ENCODE assay signal across 19 cellular contexts in genomic region chr6:106847116-106847515, GRCh38.
DNase-seq lines count a peak whose midpoint lies in the region; ATAC-seq, FAIRE-seq and TF ChIP-seq lines count a peak whose summit lies in the region.
"Had no signal": no experiment of that assay in that cellular context is flagged by ENCODE, and none has a peak within 500 bp of the region (broad histone marks: within the 10 kb centered on the region; RNA-seq: fewer than 3 reads in every experiment).

No MANE protein-coding gene starts in this region.

- no peaks in the 10 kb centered on the region for H4K20me1 ChIP-seq in Karpas-422 (ENCODE audit: insufficient read depth, low read depth, low read length)
- no peaks in the 10 kb centered on the region for H4K20me1 ChIP-seq in K562 (replicated peaks; ENCODE audit: control insufficient read depth, insufficient read depth, low read length)
- H4K20me1 ChIP-seq in SK-N-SH (ENCODE audit: insufficient read depth) = no peaks in the 10 kb centered on the region

- H3K36me3 ChIP-seq in Karpas-422 (ENCODE audit: insufficient read depth, low read length) (no peaks in the 10 kb centered on the region), K562 (ENCODE audit: control insufficient read depth, insufficient read depth, low read length) (no peaks in the 10 kb centered on the region), SK-N-SH (replicated peaks in 1 of 2; ENCODE audit: control insufficient read depth in 1 of 2, insufficient read depth in 2 of 2, low read length in 1 of 2) (no peaks in the 10 kb centered on the region), uterus (no peaks in the 10 kb centered on the region)

- in situ Hi-C loops in K562 (cut with MboI) = no loop called here

- H3K27ac ChIP-seq in Karpas-422 (ENCODE audit: low read length) (no peak overlapping the region), K562 (ENCODE audit: extremely low read depth, low read depth, low read length) (peak overlapping the region; percentile 61), SK-N-SH (ENCODE audit: low read depth in 2 of 2, low read length in 1 of 2) (no peak overlapping the region), uterus (no peak overlapping the region)

- H3K27ac Mint-ChIP-seq in endothelial cell (ENCODE audit: unreplicated experiment) = no peak overlapping the region
- H3K27ac Mint-ChIP-seq: activated CD4-positive, alpha-beta T cell treated with anti-CD3 and anti-CD28 coated beads, Interleukin-2, amount 10 ng/mL, durations not matched to agents 7 days and 5 days; activated naive CD8-positive, alpha-beta T cell treated with anti-CD3 and anti-CD28 coated beads, Interleukin-2, amount 10 ng/mL, durations not matched to agents 7 days and 5 days; type B pancreatic cell had no signal

- H3K4me3 ChIP-seq in GM12864 (ENCODE audit: low read depth, low read length) (no peak overlapping the region), Karpas-422 (ENCODE audit: low read length) (no peak overlapping the region; the same call in 1 of the 2 replicates), K562 (no peak overlapping the region), SK-N-SH (ENCODE audit: low read depth in 2 of 2, low read length in 1 of 2) (no peak overlapping the region), uterus (no peak overlapping the region)

- H3K4me1 ChIP-seq in Karpas-422 (ENCODE audit: low read length) (peaks cover 25% of the 10 kb centered on the region), K562 (replicated peaks in 1 of 2; ENCODE audit: control insufficient read depth in 2 of 2, insufficient read depth in 2 of 2, low read length in 2 of 2) (peaks cover 4 to 43% of the 10 kb centered on the region in 2 experiments), SK-N-SH (ENCODE audit: control insufficient read depth in 1 of 2, insufficient read depth in 2 of 2, low read depth in 1 of 2, low read length in 1 of 2) (no peaks in the 10 kb centered on the region), uterus (no peaks in the 10 kb centered on the region)

- ATAC-seq in GM21526 (IDR thresholded peaks at IDR 0.05; ENCODE audit: low FRiP score, unreplicated experiment) (peak; percentile 49), K562 (peak; percentile 72)
- ATAC-seq: left cardiac atrium had no signal

- H3K79me2 ChIP-seq in Karpas-422 (ENCODE audit: low read length) (no peaks in the 10 kb centered on the region), K562 (ENCODE audit: control insufficient read depth, insufficient read depth, low read length) (no peaks in the 10 kb centered on the region), SK-N-SH (ENCODE audit: insufficient read depth) (no peaks in the 10 kb centered on the region)

- 0% methylated on average over 6 of the region's 6 CpGs for WGBS in K562 (ENCODE audit: insufficient coverage, low coverage, missing lambda C conversion rate)
- 38% methylated on average over 6 of the region's 6 CpGs for WGBS in SK-N-SH (ENCODE audit: low lambda C conversion rate)

- TF ChIP-seq POLR2A in K562 (conservative IDR thresholded peaks at IDR 0.05) (no peak), uterus (IDR thresholded peaks at IDR 0.05) (no peak)

- H3K4me2 ChIP-seq in Karpas-422 (ENCODE audit: low read depth, low read length, poor library complexity, severe bottlenecking) (peak overlapping the region; percentile 46), K562 (ENCODE audit: insufficient read depth, low read length) (peak overlapping the region; percentile 14; the same call in 1 of the 2 replicates), SK-N-SH (no peak overlapping the region)

- DNase-seq in GM12864 (ENCODE audit: low read depth) (peak; percentile 30), Karpas-422 (peak; percentile 61), K562 (ENCODE audit: extremely low read depth in 1 of 4, low spot score in 3 of 4) (peak; percentile 59 to 84 (median 68)), endothelial cell (ENCODE audit: low spot score) (no peak), SK-N-SH (no peak), uterus (no peak), KG1 (lab: John Stamatoyannopoulos, UW) (no peak)
- DNase-seq: activated CD4-positive, alpha-beta T cell treated with anti-CD3 and anti-CD28 coated beads, Interleukin-2, amount 10 ng/mL, durations not matched to agents 7 days and 5 days; activated naive CD8-positive, alpha-beta T cell treated with anti-CD3 and anti-CD28 coated beads, Interleukin-2, amount 10 ng/mL, durations not matched to agents 7 days and 5 days; activated T-cell treated with anti-CD3 and anti-CD28 coated beads, Interleukin-2, amount 50 U/mL, for 1 hour; left cardiac atrium; NCI-H187 treated with DMSO at 0.1 percent for 48 hours; NCI-H524 treated with DMSO at 0.1 percent for 48 hours; small intestine; stimulated activated naive CD4-positive, alpha-beta T cell had no signal

- no peaks in the 10 kb centered on the region for H3K9me3 Mint-ChIP-seq in endothelial cell (ENCODE audit: unreplicated experiment)
- H3K9me3 Mint-ChIP-seq: activated CD4-positive, alpha-beta T cell treated with anti-CD3 and anti-CD28 coated beads, Interleukin-2, amount 10 ng/mL, durations not matched to agents 7 days and 5 days; activated naive CD8-positive, alpha-beta T cell treated with anti-CD3 and anti-CD28 coated beads, Interleukin-2, amount 10 ng/mL, durations not matched to agents 7 days and 5 days; type B pancreatic cell had no signal

- no peaks in the 10 kb centered on the region for H3F3A ChIP-seq in SK-N-SH (replicated peaks; ENCODE audit: insufficient read depth)

- TF ChIP-seq RAD21 in K562 (CRISPR knock-in tag; conservative IDR thresholded peaks at IDR 0.05 in 1 of 2, IDR thresholded peaks at IDR 0.05 in 1 of 2) (peak; percentile 17 to 24; a peak in 2 of 4 replicates), SK-N-SH (IDR thresholded peaks at IDR 0.05; ENCODE audit: low read length) (no peak)

- no peaks in the 10 kb centered on the region for H3K9me1 ChIP-seq in K562 (ENCODE audit: control insufficient read depth, insufficient read depth, low read length)

- peak overlapping the region; percentile 45; the same call in 1 of the 2 replicates for H2AFZ ChIP-seq in Karpas-422 (ENCODE audit: low read length)
- peak overlapping the region; percentile 81 for H2AFZ ChIP-seq in K562 (ENCODE audit: low read depth, low read length)
- no peak overlapping the region for H2AFZ ChIP-seq in SK-N-SH (ENCODE audit: low read depth)

- POLR2A ChIA-PET in K562 (lab: Yijun Ruan, JAX) (interaction anchor here (0.6 to 1.4 kb wide), 4 partner anchors 9 to 1746 kb away, joined by 3 to 4 read pairs (median 4); no protein-coding TSS in a partner anchor), SK-N-SH (lab: Yijun Ruan, JAX) (no interaction called here)

- H3K9me2 ChIP-seq in Karpas-422 (replicated peaks; ENCODE audit: insufficient read depth, low read length) (no peaks in the 10 kb centered on the region), SK-N-SH (no peaks in the 10 kb centered on the region)

- CTCF ChIA-PET in K562 (lab: Yijun Ruan, JAX; ENCODE audit: low intra/inter-chr PET ratio) (no interaction called here), SK-N-SH (lab: Yijun Ruan, JAX) (no interaction called here)

- intact Hi-C loops in K562 (cut with micrococcal nuclease) (loop anchor here (5.0 kb wide), 1 partner anchor 40 kb away; no protein-coding TSS in a partner anchor), uterus (cut with DNase I; ENCODE audit: low total_unique reads) (no loop called here)

- TF ChIP-seq CTCF in GM12864 (IDR thresholded peaks at IDR 0.05; ENCODE audit: low read depth, low read length, missing control alignments) = no peak
- no peak for TF ChIP-seq CTCF in K562 (IDR thresholded peaks at IDR 0.05 in 2 of 3, conservative IDR thresholded peaks at IDR 0.05 in 1 of 3; ENCODE audit: insufficient read depth in 2 of 3, low read depth in 1 of 3, low read length in 3 of 3)
- TF ChIP-seq CTCF in endothelial cell (IDR thresholded peaks at IDR 0.05; ENCODE audit: unreplicated experiment) = no peak
- TF ChIP-seq CTCF in SK-N-SH (IDR thresholded peaks at IDR 0.05) = no peak
- no peak for TF ChIP-seq CTCF in uterus (IDR thresholded peaks at IDR 0.05)

- no peak overlapping the region for H3K4me3 Mint-ChIP-seq in endothelial cell (ENCODE audit: unreplicated experiment)
- H3K4me3 Mint-ChIP-seq: activated CD4-positive, alpha-beta T cell treated with anti-CD3 and anti-CD28 coated beads, Interleukin-2, amount 10 ng/mL, durations not matched to agents 7 days and 5 days; activated naive CD8-positive, alpha-beta T cell treated with anti-CD3 and anti-CD28 coated beads, Interleukin-2, amount 10 ng/mL, durations not matched to agents 7 days and 5 days; type B pancreatic cell had no signal

- TF ChIP-seq EP300 in K562 (IDR thresholded peaks at IDR 0.05; ENCODE audit: low read length) (peak; percentile 73), SK-N-SH (IDR thresholded peaks at IDR 0.05; ENCODE audit: borderline replicate concordance in 1 of 2, low read depth in 1 of 2, low read length in 1 of 2) (no peak)

- no peaks in the 10 kb centered on the region for H3K36me3 Mint-ChIP-seq in endothelial cell (ENCODE audit: low read depth, unreplicated experiment)
- H3K36me3 Mint-ChIP-seq: activated naive CD8-positive, alpha-beta T cell treated with anti-CD3 and anti-CD28 coated beads, Interleukin-2, amount 10 ng/mL, durations not matched to agents 7 days and 5 days; type B pancreatic cell had no signal

- FAIRE-seq in K562 (lab: Jason Lieb, UNC) = peak; percentile 57
- FAIRE-seq: D721Med, H54, small intestine had no signal

- peaks cover 2% of the 10 kb centered on the region; the same call in 1 of the 2 replicates for H3K9me3 ChIP-seq in Karpas-422 (ENCODE audit: low read length)
- no peaks in the 10 kb centered on the region for H3K9me3 ChIP-seq in K562 (replicated peaks; ENCODE audit: control insufficient read depth, insufficient read depth, low read depth, low read length)
- H3K9me3 ChIP-seq in SK-N-SH = no peaks in the 10 kb centered on the region
- H3K9me3 ChIP-seq in uterus = no peaks in the 10 kb centered on the region

- peaks cover 2% of the 10 kb centered on the region for H3K27me3 Mint-ChIP-seq in endothelial cell (ENCODE audit: unreplicated experiment)
- H3K27me3 Mint-ChIP-seq: type B pancreatic cell had no signal

- peaks cover 54% of the 10 kb centered on the region for H3K4me1 Mint-ChIP-seq in endothelial cell (ENCODE audit: unreplicated experiment)
- H3K4me1 Mint-ChIP-seq: activated CD4-positive, alpha-beta T cell treated with anti-CD3 and anti-CD28 coated beads, Interleukin-2, amount 10 ng/mL, durations not matched to agents 7 days and 5 days; activated naive CD8-positive, alpha-beta T cell treated with anti-CD3 and anti-CD28 coated beads, Interleukin-2, amount 10 ng/mL, durations not matched to agents 7 days and 5 days had no signal

- no TSS peak for BruUV-seq in K562 (replicated peaks; lab: Mats Ljungman, UMichigan)

- H3K27me3 ChIP-seq in Karpas-422 (ENCODE audit: low read length) (no peaks in the 10 kb centered on the region), K562 (ENCODE audit: control insufficient read depth in 2 of 2, insufficient read depth in 2 of 2, low read length in 2 of 2) (no peaks in the 10 kb centered on the region), SK-N-SH (ENCODE audit: insufficient read depth) (no peaks in the 10 kb centered on the region), uterus (no peaks in the 10 kb centered on the region)

- H3K9ac ChIP-seq in Karpas-422 (ENCODE audit: low read length) (0 out of 2 replicates have a peak overlapping the region, but pooled peaks have one; percentile 20), K562 (ENCODE audit: insufficient read depth in 1 of 2, low read depth in 2 of 2, low read length in 2 of 2) (peak overlapping the region; percentile 38 to 51; a peak in 3 of 4 replicates), SK-N-SH (no peak overlapping the region)

TF ChIP-seq in SK-N-SH, 30 proteins besides CTCF, POLR2A, EP300 and RAD21 (continues in another document):
- no peak for TF ChIP-seq RCOR1 (IDR thresholded peaks at IDR 0.05; ENCODE audit: low read length)

Comparison
In these comparisons a context has a peak if more than half of its experiments do, and no peak if none do; other contexts are left out.
1. DNase-seq: peak in GM12864 (single experiment), Karpas-422 (single experiment) and K562 (4 of 4); none in endothelial cell (single experiment), SK-N-SH (single experiment), uterus (0 of 2) and KG1 (single experiment).